ENCODE assay signal across 1 cellular context in genomic region chr6:35343092-35343834, GRCh38.
TF ChIP-seq lines count a peak whose summit lies in the region.

No MANE protein-coding gene starts in this region.

TF ChIP-seq in K562, 482 proteins besides CTCF, POLR2A, EP300 and RAD21 (continued from another document):
- TF ChIP-seq PCBP1 (IDR thresholded peaks at IDR 0.05; ENCODE audit: low read depth, low read length, poor library complexity, severe bottlenecking) (no peak), FOXO4 (CRISPR knock-in tag; IDR thresholded peaks at IDR 0.05) (no peak)
